9 cellular contexts compared by ENCODE assay signal in the genomic region with DNA sequence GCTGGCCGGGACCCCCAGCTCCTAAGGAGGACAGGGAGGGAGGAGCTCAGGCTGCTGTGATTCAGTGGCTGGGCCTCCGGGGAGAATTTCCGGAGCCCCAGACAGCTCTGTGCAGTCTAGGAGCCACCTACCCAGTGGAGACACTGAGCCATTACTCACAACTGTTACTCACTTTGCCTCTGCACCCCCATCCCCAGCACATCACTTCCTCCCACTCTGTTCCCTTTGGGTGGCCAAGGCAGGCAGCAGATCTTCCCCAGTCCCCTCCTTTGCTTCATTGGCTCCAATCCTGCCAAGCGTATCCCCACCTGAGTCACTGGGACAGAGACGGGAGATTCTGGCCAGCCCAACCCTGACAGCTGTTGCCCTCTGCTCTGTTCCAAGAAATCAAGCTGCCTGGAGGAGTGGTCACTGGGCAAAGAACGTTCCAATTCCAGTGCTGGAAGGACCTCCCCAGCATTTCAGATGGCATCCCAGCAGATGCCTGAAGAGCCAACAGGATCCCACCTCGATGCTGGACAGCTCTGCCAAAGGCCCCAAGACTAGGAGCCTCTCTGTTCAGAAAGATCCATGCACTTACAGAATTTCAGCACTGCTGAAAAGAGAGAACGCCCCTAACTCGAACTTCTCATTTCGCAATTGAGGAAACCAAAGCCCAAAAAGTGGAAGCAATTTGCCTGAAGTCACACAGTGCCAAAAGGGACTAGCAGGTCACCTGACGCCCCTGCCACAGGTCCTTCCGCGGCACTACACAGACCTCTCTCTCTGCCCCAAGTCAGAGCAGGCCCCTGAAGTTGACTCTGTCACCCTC.
DNase-seq lines count a peak whose midpoint lies in the region; ATAC-seq and TF ChIP-seq lines count a peak whose summit lies in the region.
"Had no signal": no experiment of that assay in that cellular context is flagged by ENCODE, and none has a peak within 500 bp of the region (broad histone marks: within the 10 kb centered on the region; RNA-seq: fewer than 3 reads in every experiment).

No MANE protein-coding gene starts in this region.

- in situ Hi-C loops in GM13976 (cut with MboI; ENCODE audit: low sequenced_read_pairs, unreplicated experiment): no loop called here

- H3K9me3 ChIP-seq in adrenal gland (replicated peaks in 1 of 3): no peaks in the 10 kb centered on the region
- H3K9me3 ChIP-seq: neutrophil had no signal

- ATAC-seq in activated CD4-positive, alpha-beta T cell treated with anti-CD3 and anti-CD28 coated beads for 36 hours: peak; percentile 81

- intact Hi-C loops in activated CD4-positive, alpha-beta T cell treated with anti-CD3 and anti-CD28 coated beads for 36 hours (cut with DNase I, micrococcal nuclease): no loop called here
- intact Hi-C loops in adrenal gland (cut with DNase I): loop anchor here in 1 of 2 donors (10.0 kb wide), 1 partner anchor 50 kb away; no protein-coding TSS in a partner anchor

- peak in 1 of 2 donors; percentile 31 for TF ChIP-seq POLR2A in adrenal gland (IDR thresholded peaks at IDR 0.05)

- no peaks in the 10 kb centered on the region for H3K36me3 Mint-ChIP-seq in activated CD4-positive, alpha-beta T cell treated with anti-CD3 and anti-CD28 coated beads for 36 hours (ENCODE audit: low read depth)

- POLR2A ChIA-PET in activated CD4-positive, alpha-beta T cell treated with anti-CD3 and anti-CD28 coated beads for 36 hours (lab: Charles Lee): no interaction called here

- H3K36me3 ChIP-seq in adrenal gland (replicated peaks in 1 of 2) (peaks cover 0 to 13% of the 10 kb centered on the region in 2 donors), H7 (replicated peaks; ENCODE audit: control insufficient read depth, insufficient read depth, low read length) (no peaks in the 10 kb centered on the region)
- H3K36me3 ChIP-seq: neutrophil had no signal

- H3K27ac ChIP-seq in adrenal gland: peak overlapping the region; percentile 63 to 98 (median 80)
- H3K27ac ChIP-seq: neutrophil had no signal

- peak; percentile 34 for DNase-seq in activated CD4-positive, alpha-beta T cell treated with anti-CD3 and anti-CD28 coated beads for 36 hours
- DNase-seq in activated CD4-positive, alpha-beta T cell treated with anti-CD3 and anti-CD28 coated beads for 4 hours: no peak
- DNase-seq in adrenal gland (peak in 6 of 7 donors; percentile 80 to 89 (median 85)), iris pigment epithelial cell (ENCODE audit: low read depth) (peak; percentile 96), stromal cell of bone marrow (ENCODE audit: low read depth) (peak; percentile 75), GM13976 (ENCODE audit: low spot score) (no peak), H7 (no peak), cerebellum (ENCODE audit: low spot score) (no peak)

- H3K4me3 Mint-ChIP-seq in activated CD4-positive, alpha-beta T cell treated with anti-CD3 and anti-CD28 coated beads for 36 hours: no peak overlapping the region

- TF ChIP-seq CTCF in adrenal gland (IDR thresholded peaks at IDR 0.05) (no peak), GM13976 (IDR thresholded peaks at IDR 0.05; ENCODE audit: borderline replicate concordance, control extremely low read depth, extremely low read depth, insufficient read depth, missing control alignments) (no peak)

- no peaks in the 10 kb centered on the region for H3K9me3 Mint-ChIP-seq in activated CD4-positive, alpha-beta T cell treated with anti-CD3 and anti-CD28 coated beads for 36 hours (ENCODE audit: low read depth)

- WGBS in adrenal gland, 4 donors: 2 to 16% (median 11%) methylated on average over 11 to 13 of the region's 13 CpGs

- CTCF ChIA-PET in activated CD4-positive, alpha-beta T cell treated with anti-CD3 and anti-CD28 coated beads for 36 hours (lab: Charles Lee): no interaction called here

- no peak overlapping the region for H3K27ac Mint-ChIP-seq in activated CD4-positive, alpha-beta T cell treated with anti-CD3 and anti-CD28 coated beads for 36 hours

- peaks cover 2% of the 10 kb centered on the region for H3K4me1 Mint-ChIP-seq in activated CD4-positive, alpha-beta T cell treated with anti-CD3 and anti-CD28 coated beads for 36 hours

- peaks cover 5% of the 10 kb centered on the region for H3K27me3 Mint-ChIP-seq in activated CD4-positive, alpha-beta T cell treated with anti-CD3 and anti-CD28 coated beads for 36 hours

- H3K4me3 ChIP-seq in adrenal gland (peak overlapping the region in 1 of 4 donors; percentile 9), H7 (ENCODE audit: insufficient read depth, low read depth, low read length) (no peak overlapping the region)

- H3K27me3 ChIP-seq in adrenal gland (no peaks in the 10 kb centered on the region), H7 (ENCODE audit: control insufficient read depth, insufficient read depth, low read length) (no peaks in the 10 kb centered on the region)

- peaks cover 88 to 99% of the 10 kb centered on the region in 2 donors for H3K4me1 ChIP-seq in adrenal gland (replicated peaks in 1 of 2)

Comparison
In these comparisons a context has a peak if more than half of its experiments do, and no peak if none do; other contexts are left out.
1. DNase-seq: peak in activated CD4-positive, alpha-beta T cell treated with anti-CD3 and anti-CD28 coated beads for 36 hours (single experiment), adrenal gland (6 of 7), iris pigment epithelial cell (single experiment) and stromal cell of bone marrow (single experiment); none in activated CD4-positive, alpha-beta T cell treated with anti-CD3 and anti-CD28 coated beads for 4 hours (0 of 2), GM13976 (single experiment), H7 (single experiment) and cerebellum (single experiment).